22 cellular contexts compared by ENCODE assay signal in the genomic region with DNA sequence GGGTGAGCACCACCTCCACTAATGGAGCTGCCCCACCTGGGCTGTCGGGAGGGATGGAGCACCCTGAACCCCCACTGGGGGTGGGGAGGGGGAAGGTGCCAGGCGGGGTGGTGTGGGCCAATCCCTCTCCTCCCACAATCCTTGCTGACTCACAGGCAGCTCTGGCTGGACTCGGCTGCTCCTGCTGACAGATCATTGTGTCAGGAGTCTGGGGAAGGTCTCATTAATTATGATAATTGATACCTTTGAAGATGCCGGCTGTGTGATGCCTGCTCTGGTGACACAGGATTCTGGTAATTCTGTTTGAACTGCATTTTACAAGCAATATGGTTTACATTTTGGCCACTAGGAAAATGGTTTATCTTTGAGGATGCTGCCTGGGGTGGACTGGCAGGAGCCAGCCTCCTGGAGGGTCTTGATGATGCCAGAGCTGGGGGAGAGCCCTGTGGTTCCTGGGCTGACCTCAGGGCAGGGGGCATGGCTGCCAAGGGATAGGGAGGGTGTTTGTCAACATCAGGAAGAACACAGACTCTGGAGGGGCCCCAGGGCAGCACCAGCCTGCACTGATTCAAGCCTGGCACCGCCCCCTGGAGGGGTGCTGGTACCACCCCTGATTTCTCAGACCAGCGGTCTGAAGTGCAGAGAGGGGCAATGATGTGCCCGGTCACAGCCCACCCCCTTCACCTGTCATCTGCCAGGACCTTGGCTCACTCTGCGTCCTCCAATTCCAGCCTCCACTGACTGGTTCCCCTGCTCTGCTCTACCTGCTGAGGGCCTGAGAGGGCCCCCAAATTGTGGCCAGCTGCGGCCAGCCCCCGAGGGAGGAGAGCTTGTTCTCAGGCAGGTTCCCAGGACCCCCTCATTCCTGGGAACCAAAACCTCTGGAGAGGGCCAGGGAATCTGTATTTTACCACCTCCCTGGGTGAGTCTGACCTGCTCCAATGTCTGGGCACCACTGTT.
DNase-seq lines count a peak whose midpoint lies in the region; ATAC-seq and TF ChIP-seq lines count a peak whose summit lies in the region.
"Had no signal": no experiment of that assay in that cellular context is flagged by ENCODE, and none has a peak within 500 bp of the region (broad histone marks: within the 10 kb centered on the region; RNA-seq: fewer than 3 reads in every experiment).

No MANE protein-coding gene starts in this region.

- H3K27me3 Mint-ChIP-seq in chondrocyte (ENCODE audit: low read depth) = peaks cover 34% of the 10 kb centered on the region
- no peaks in the 10 kb centered on the region for H3K27me3 Mint-ChIP-seq in activated T-helper 2 cell treated with anti-CD3 and anti-CD28 coated beads, Interferon-gamma antibody, Interleukin-2, Interleukin-4, amounts not matched to agents 10 μg/mL and 5 μg/mL and 100 μg/mL, durations not matched to agents 14 hours and 24 hours and 36 hours (ENCODE audit: low read depth)

- ATAC-seq in GM18870 (IDR thresholded peaks at IDR 0.05; ENCODE audit: unreplicated experiment) = no peak
- ATAC-seq: body of pancreas, pancreas, T-helper 17 cell had no signal

- H3K4me1 Mint-ChIP-seq in chondrocyte (ENCODE audit: low read depth) = peaks cover 2% of the 10 kb centered on the region
- H3K4me1 Mint-ChIP-seq in activated T-helper 2 cell treated with anti-CD3 and anti-CD28 coated beads, Interferon-gamma antibody, Interleukin-2, Interleukin-4, amounts not matched to agents 10 μg/mL and 5 μg/mL and 100 μg/mL, durations not matched to agents 14 hours and 24 hours and 36 hours (ENCODE audit: low read depth) = peaks cover 2% of the 10 kb centered on the region
- H3K4me1 Mint-ChIP-seq: activated CD4-positive, alpha-beta memory T cell treated with anti-CD3 and anti-CD28 coated beads, Interleukin-2, amount 10 ng/mL, durations not matched to agents 7 days and 5 days had no signal

- no peak overlapping the region for H3K27ac Mint-ChIP-seq in chondrocyte (ENCODE audit: unreplicated experiment)
- H3K27ac Mint-ChIP-seq in activated T-helper 2 cell treated with anti-CD3 and anti-CD28 coated beads, Interferon-gamma antibody, Interleukin-2, Interleukin-4, amounts not matched to agents 10 μg/mL and 5 μg/mL and 100 μg/mL, durations not matched to agents 14 hours and 24 hours and 36 hours = no peak overlapping the region
- H3K27ac Mint-ChIP-seq: activated B cell treated with CpG ODN at 0.5 μM for 24 hours; activated CD4-positive, alpha-beta memory T cell treated with anti-CD3 and anti-CD28 coated beads, Interleukin-2, amount 10 ng/mL, durations not matched to agents 7 days and 5 days; activated naive CD8-positive, alpha-beta T cell; T-helper 17 cell had no signal

- H3K9me3 Mint-ChIP-seq in chondrocyte (ENCODE audit: low read depth) = no peaks in the 10 kb centered on the region
- no peaks in the 10 kb centered on the region for H3K9me3 Mint-ChIP-seq in activated T-helper 2 cell treated with anti-CD3 and anti-CD28 coated beads, Interferon-gamma antibody, Interleukin-2, Interleukin-4, amounts not matched to agents 10 μg/mL and 5 μg/mL and 100 μg/mL, durations not matched to agents 14 hours and 24 hours and 36 hours
- H3K9me3 Mint-ChIP-seq: activated B cell treated with CpG ODN at 0.5 μM for 24 hours; activated CD4-positive, alpha-beta memory T cell treated with anti-CD3 and anti-CD28 coated beads, Interleukin-2, amount 10 ng/mL, durations not matched to agents 7 days and 5 days had no signal

- intact Hi-C loops in posterior vena cava (cut with DNase I) = no loop called here
- intact Hi-C loops in activated T-helper 2 cell treated with anti-CD3 and anti-CD28 coated beads, Interferon-gamma antibody, Interleukin-2, Interleukin-4, amounts not matched to agents 10 μg/mL and 5 μg/mL and 100 μg/mL, durations not matched to agents 14 hours and 24 hours and 36 hours (cut with micrococcal nuclease) = loop anchor here (5.0 to 10.0 kb wide), 2 partner anchors 320 to 1007 kb away; no protein-coding TSS in a partner anchor

- DNase-seq in NCI-H2171 treated with DMSO at 0.1 percent for 48 hours (lab: John Stamatoyannopoulos, UW) (peak; percentile 16), NCI-H2171 (lab: John Stamatoyannopoulos, UW) (no peak), NCI-H2081 treated with DMSO at 0.1 percent for 48 hours (lab: John Stamatoyannopoulos, UW) (peak; percentile 35), chondrocyte (ENCODE audit: low spot score) (peak; percentile 75), posterior vena cava (ENCODE audit: low spot score) (peak; percentile 64), T-helper 9 cell (no peak)
- DNase-seq in activated T-helper 2 cell treated with anti-CD3 and anti-CD28 coated beads, Interferon-gamma antibody, Interleukin-2, Interleukin-4, amounts not matched to agents 10 μg/mL and 5 μg/mL and 100 μg/mL, durations not matched to agents 14 hours and 24 hours and 36 hours (ENCODE audit: low spot score) = no peak
- DNase-seq: 8988T; activated B cell treated with CpG ODN at 0.5 μM for 24 hours; activated CD4-positive, alpha-beta memory T cell treated with anti-CD3 and anti-CD28 coated beads, Interleukin-2, amount 10 ng/mL, durations not matched to agents 7 days and 5 days; activated T-cell treated with anti-CD3 and anti-CD28 coated beads, Interleukin-2, amount 50 U/mL, for 1 hour; body of pancreas; GF-D8; glutamatergic neuron; NCI-H1436 treated with DMSO at 0.1 percent for 48 hours; NCI-H510A; pancreas; SHP77; stimulated activated CD4-positive, alpha-beta T cell treated with anti-CD3 and anti-CD28 coated beads, Interleukin-4, amount 100 ng/mL, for 24 hours; T-helper 17 cell had no signal

- TF ChIP-seq CTCF in chondrocyte (IDR thresholded peaks at IDR 0.05) = no peak

- H3K4me3 Mint-ChIP-seq in chondrocyte (ENCODE audit: unreplicated experiment) = no peak overlapping the region
- no peak overlapping the region for H3K4me3 Mint-ChIP-seq in activated T-helper 2 cell treated with anti-CD3 and anti-CD28 coated beads, Interferon-gamma antibody, Interleukin-2, Interleukin-4, amounts not matched to agents 10 μg/mL and 5 μg/mL and 100 μg/mL, durations not matched to agents 14 hours and 24 hours and 36 hours (ENCODE audit: low read depth)
- H3K4me3 Mint-ChIP-seq: activated B cell treated with CpG ODN at 0.5 μM for 24 hours; activated CD4-positive, alpha-beta memory T cell treated with anti-CD3 and anti-CD28 coated beads, Interleukin-2, amount 10 ng/mL, durations not matched to agents 7 days and 5 days; activated naive CD8-positive, alpha-beta T cell; T-helper 17 cell had no signal

- H3K36me3 Mint-ChIP-seq in chondrocyte (ENCODE audit: low read depth) = no peaks in the 10 kb centered on the region
- H3K36me3 Mint-ChIP-seq in activated T-helper 2 cell treated with anti-CD3 and anti-CD28 coated beads, Interferon-gamma antibody, Interleukin-2, Interleukin-4, amounts not matched to agents 10 μg/mL and 5 μg/mL and 100 μg/mL, durations not matched to agents 14 hours and 24 hours and 36 hours (ENCODE audit: low read depth) = no peaks in the 10 kb centered on the region
- H3K36me3 Mint-ChIP-seq: activated naive CD8-positive, alpha-beta T cell had no signal

Comparison
In these comparisons a context has a peak if more than half of its experiments do, and no peak if none do; other contexts are left out.
1. DNase-seq: peak in NCI-H2171 treated with DMSO at 0.1 percent for 48 hours (single experiment), NCI-H2081 treated with DMSO at 0.1 percent for 48 hours (single experiment), chondrocyte (single experiment) and posterior vena cava (single experiment); none in NCI-H2171 (single experiment), activated T-helper 2 cell treated with anti-CD3 and anti-CD28 coated beads, Interferon-gamma antibody, Interleukin-2, Interleukin-4, amounts not matched to agents 10 μg/mL and 5 μg/mL and 100 μg/mL, durations not matched to agents 14 hours and 24 hours and 36 hours (single experiment) and T-helper 9 cell (single experiment).